ENCODE assay signal across 13 cellular contexts in genomic region chr19:13298565-13299481, GRCh38.
DNase-seq lines count a peak whose midpoint lies in the region; ATAC-seq and TF ChIP-seq lines count a peak whose summit lies in the region.
"Had no signal": no experiment of that assay in that cellular context is flagged by ENCODE, and none has a peak within 500 bp of the region (broad histone marks: within the 10 kb centered on the region; RNA-seq: fewer than 3 reads in every experiment).

No MANE protein-coding gene starts in this region.

- DNase-seq in activated CD4-positive, alpha-beta T cell treated with anti-CD3 and anti-CD28 coated beads for 36 hours, result no peak
- no peak for DNase-seq in activated CD4-positive, alpha-beta T cell treated with anti-CD3 and anti-CD28 coated beads, Interleukin-2, amount 10 ng/mL, durations not matched to agents 24 days and 14 days
- DNase-seq in medulla oblongata (ENCODE audit: extremely low spot score), result peak; percentile 36
- no peak for DNase-seq in thoracic aorta (ENCODE audit: low spot score)
- DNase-seq in adrenal gland, result no peak
- no peak for DNase-seq in body of pancreas
- no peak for DNase-seq in HuH-7.5 (ENCODE audit: low spot score)
- DNase-seq: activated CD8-positive, alpha-beta memory T cell treated with anti-CD3 and anti-CD28 coated beads, Interleukin-2, amount 10 ng/mL, durations not matched to agents 7 days and 5 days; effector CD4-positive, alpha-beta T cell had no signal

- H3K4me3 ChIP-seq in thoracic aorta (peak overlapping the region; percentile 51), adrenal gland (peak overlapping the region in 1 of 4 donors; percentile 26), body of pancreas (no peak overlapping the region)
- H3K4me3 ChIP-seq: GM12878 had no signal

- H3K27me3 Mint-ChIP-seq in activated CD4-positive, alpha-beta T cell treated with anti-CD3 and anti-CD28 coated beads for 36 hours, result peaks cover 39% of the 10 kb centered on the region
- H3K27me3 Mint-ChIP-seq in activated CD4-positive, alpha-beta T cell treated with anti-CD3 and anti-CD28 coated beads, Interleukin-2, amount 10 ng/mL, durations not matched to agents 24 days and 14 days, result peaks cover 17% of the 10 kb centered on the region

- H3K36me3 ChIP-seq in thoracic aorta (no peaks in the 10 kb centered on the region), adrenal gland (replicated peaks in 1 of 2) (no peaks in the 10 kb centered on the region), body of pancreas (replicated peaks in 1 of 2; ENCODE audit: insufficient read depth in 1 of 2, low read depth in 2 of 2) (no peaks in the 10 kb centered on the region)

- CTCF ChIA-PET in activated CD4-positive, alpha-beta T cell treated with anti-CD3 and anti-CD28 coated beads for 36 hours (lab: Charles Lee), result interaction anchor here (0.5 kb wide), 1 partner anchor 1303 kb away, joined by 3 read pairs; no protein-coding TSS in a partner anchor

- no peaks in the 10 kb centered on the region for H3K27me3 ChIP-seq in thoracic aorta (replicated peaks; ENCODE audit: insufficient read depth)
- H3K27me3 ChIP-seq in adrenal gland, result peaks cover 14% of the 10 kb centered on the region
- H3K27me3 ChIP-seq in body of pancreas, result peaks cover 0 to 5% of the 10 kb centered on the region in 2 donors

- no peak for ATAC-seq in activated CD4-positive, alpha-beta T cell treated with anti-CD3 and anti-CD28 coated beads for 36 hours
- no peak for ATAC-seq in thoracic aorta (ENCODE audit: insufficient number of reproducible peaks, low FRiP score, low read depth)
- no peak for ATAC-seq in body of pancreas
- ATAC-seq: activated CD8-positive, alpha-beta memory T cell treated with anti-CD3 and anti-CD28 coated beads, Interleukin-2, amount 10 ng/mL, durations not matched to agents 7 days and 5 days; GM12878 had no signal

- H3K9me3 Mint-ChIP-seq in activated CD4-positive, alpha-beta T cell treated with anti-CD3 and anti-CD28 coated beads for 36 hours (ENCODE audit: low read depth), result no peaks in the 10 kb centered on the region
- no peaks in the 10 kb centered on the region for H3K9me3 Mint-ChIP-seq in activated CD4-positive, alpha-beta T cell treated with anti-CD3 and anti-CD28 coated beads, Interleukin-2, amount 10 ng/mL, durations not matched to agents 24 days and 14 days
- H3K9me3 Mint-ChIP-seq: nephron had no signal

- H3K4me3 Mint-ChIP-seq in activated CD4-positive, alpha-beta T cell treated with anti-CD3 and anti-CD28 coated beads for 36 hours, result peak overlapping the region; percentile 12
- no peak overlapping the region for H3K4me3 Mint-ChIP-seq in activated CD4-positive, alpha-beta T cell treated with anti-CD3 and anti-CD28 coated beads, Interleukin-2, amount 10 ng/mL, durations not matched to agents 24 days and 14 days
- H3K4me3 Mint-ChIP-seq: activated CD8-positive, alpha-beta memory T cell treated with anti-CD3 and anti-CD28 coated beads, Interleukin-2, amount 10 ng/mL, durations not matched to agents 7 days and 5 days; brain; nephron had no signal

- H3K4me1 ChIP-seq in thoracic aorta (ENCODE audit: control insufficient read depth in 1 of 2, low read depth in 2 of 2) (no peaks in the 10 kb centered on the region), adrenal gland (replicated peaks in 1 of 2) (no peaks in the 10 kb centered on the region), body of pancreas (peaks cover 5% of the 10 kb centered on the region)

- no peak for TF ChIP-seq CTCF in thoracic aorta (IDR thresholded peaks at IDR 0.05)
- TF ChIP-seq CTCF in adrenal gland (IDR thresholded peaks at IDR 0.05), result no peak
- TF ChIP-seq CTCF in body of pancreas (IDR thresholded peaks at IDR 0.05), result no peak

- H3K36me3 Mint-ChIP-seq in activated CD4-positive, alpha-beta T cell treated with anti-CD3 and anti-CD28 coated beads for 36 hours (ENCODE audit: low read depth), result no peaks in the 10 kb centered on the region
- no peaks in the 10 kb centered on the region for H3K36me3 Mint-ChIP-seq in activated CD4-positive, alpha-beta T cell treated with anti-CD3 and anti-CD28 coated beads, Interleukin-2, amount 10 ng/mL, durations not matched to agents 24 days and 14 days (ENCODE audit: low read depth)
- H3K36me3 Mint-ChIP-seq: activated CD8-positive, alpha-beta memory T cell treated with anti-CD3 and anti-CD28 coated beads, Interleukin-2, amount 10 ng/mL, durations not matched to agents 7 days and 5 days had no signal

- POLR2A ChIA-PET in activated CD4-positive, alpha-beta T cell treated with anti-CD3 and anti-CD28 coated beads for 36 hours (lab: Charles Lee), result no interaction called here

- TF ChIP-seq POLR2A in adrenal gland (IDR thresholded peaks at IDR 0.05) (no peak), body of pancreas (IDR thresholded peaks at IDR 0.05) (no peak)

- peak overlapping the region; percentile 31 for H3K27ac ChIP-seq in angular gyrus (ENCODE audit: low read depth, low read length)
- H3K27ac ChIP-seq in thoracic aorta, result no peak overlapping the region
- H3K27ac ChIP-seq in adrenal gland, result no peak overlapping the region
- H3K27ac ChIP-seq in body of pancreas, result no peak overlapping the region

- intact Hi-C loops in activated CD4-positive, alpha-beta T cell treated with anti-CD3 and anti-CD28 coated beads for 36 hours (cut with DNase I, micrococcal nuclease), result no loop called here
- intact Hi-C loops in activated CD4-positive, alpha-beta T cell treated with anti-CD3 and anti-CD28 coated beads, Interleukin-2, amount 10 ng/mL, durations not matched to agents 24 days and 14 days (cut with micrococcal nuclease), result no loop called here
- intact Hi-C loops in adrenal gland (cut with DNase I), result no loop called here
- intact Hi-C loops in body of pancreas (cut with DNase I), result no loop called here

- H3K9me3 ChIP-seq in thoracic aorta (no peaks in the 10 kb centered on the region), adrenal gland (replicated peaks in 1 of 3) (no peaks in the 10 kb centered on the region), body of pancreas (no peaks in the 10 kb centered on the region)

- no peak overlapping the region for H3K27ac Mint-ChIP-seq in activated CD4-positive, alpha-beta T cell treated with anti-CD3 and anti-CD28 coated beads for 36 hours
- no peak overlapping the region for H3K27ac Mint-ChIP-seq in activated CD4-positive, alpha-beta T cell treated with anti-CD3 and anti-CD28 coated beads, Interleukin-2, amount 10 ng/mL, durations not matched to agents 24 days and 14 days
- H3K27ac Mint-ChIP-seq: activated CD8-positive, alpha-beta memory T cell treated with anti-CD3 and anti-CD28 coated beads, Interleukin-2, amount 10 ng/mL, durations not matched to agents 7 days and 5 days; brain; nephron had no signal

- WGBS in adrenal gland, 4 donors, result 34 to 55% (median 45%) methylated on average over 20 to 92 of the region's 92 CpGs
- WGBS in body of pancreas, 2 donors, result 48 to 53% methylated on average over 40 to 52 of the region's 92 CpGs

- peaks cover 5% of the 10 kb centered on the region for H3K4me1 Mint-ChIP-seq in activated CD4-positive, alpha-beta T cell treated with anti-CD3 and anti-CD28 coated beads for 36 hours
- no peaks in the 10 kb centered on the region for H3K4me1 Mint-ChIP-seq in activated CD4-positive, alpha-beta T cell treated with anti-CD3 and anti-CD28 coated beads, Interleukin-2, amount 10 ng/mL, durations not matched to agents 24 days and 14 days
- H3K4me1 Mint-ChIP-seq: activated CD8-positive, alpha-beta memory T cell treated with anti-CD3 and anti-CD28 coated beads, Interleukin-2, amount 10 ng/mL, durations not matched to agents 7 days and 5 days; nephron had no signal
